ENCODE assay signal across 14 cellular contexts in the genomic region with DNA sequence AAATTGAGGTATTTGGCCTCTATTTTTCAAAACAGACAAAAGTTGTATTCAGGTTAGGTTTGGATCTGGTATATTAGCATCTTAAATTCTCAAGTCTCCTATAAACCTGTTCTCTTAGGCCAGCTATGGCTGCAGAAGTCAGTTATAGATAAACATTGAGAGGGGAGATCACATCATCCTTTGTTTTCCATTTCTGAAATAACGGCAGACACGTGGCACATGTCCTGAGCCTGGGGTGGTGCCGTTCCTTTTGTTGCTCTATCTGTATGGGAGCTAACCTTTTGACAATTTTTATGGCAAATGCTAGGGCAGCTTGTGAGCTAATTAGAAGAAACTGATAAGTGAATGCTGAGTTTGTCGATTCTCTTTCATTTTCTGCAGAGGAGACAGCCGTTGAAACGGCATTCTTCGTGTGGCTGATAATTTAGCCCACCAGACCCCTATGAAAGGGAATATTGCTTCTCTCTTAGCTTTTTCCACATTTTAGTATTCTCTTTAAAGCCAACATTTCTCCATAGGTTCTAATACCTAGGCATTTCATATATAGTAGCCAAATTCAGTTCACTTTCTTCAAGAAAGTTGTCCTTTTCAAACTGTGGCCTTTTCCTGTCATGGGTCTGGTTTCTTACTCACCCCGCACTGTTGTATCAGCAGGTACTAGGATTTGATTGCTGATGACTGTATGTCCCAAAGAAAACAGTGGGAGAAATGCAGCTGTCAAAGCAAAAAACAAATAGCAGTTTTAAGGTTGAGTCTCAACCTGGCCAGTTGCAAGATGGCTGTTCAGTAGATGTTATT.
"Had no signal": no experiment of that assay in that cellular context is flagged by ENCODE, and none has a peak within 500 bp of the region (broad histone marks: within the 10 kb centered on the region; RNA-seq: fewer than 3 reads in every experiment).

No MANE protein-coding gene starts in this region.

- DNase-seq: activated CD4-positive, alpha-beta T cell treated with anti-CD3 and anti-CD28 coated beads for 4 hours; activated CD8-positive, alpha-beta memory T cell treated with anti-CD3 and anti-CD28 coated beads, Interleukin-2, amount 50 U/mL, for 48 hours; activated CD8-positive, alpha-beta T cell treated with anti-CD3 and anti-CD28 coated beads, Interleukin-2, amount 10 ng/mL, durations not matched to agents 7 days and 5 days; activated naive CD4-positive, alpha-beta T cell; aorta; midbrain; naive B cell; psoas muscle; right lobe of liver; stimulated activated CD4-positive, alpha-beta T cell treated with anti-CD3 and anti-CD28 coated beads, Interleukin-2, amount 100 ng/mL, for 24 hours; stimulated activated naive CD8-positive, alpha-beta T cell treated with anti-CD3 and anti-CD28 coated beads, Interleukin-15, Interleukin-2, amounts not matched to agents 100 U/mL and 50 U/mL, for 24 hours had no signal

- H3K36me3 Mint-ChIP-seq: naive B cell had no signal

- H3K36me3 ChIP-seq: right lobe of liver, suprapubic skin had no signal

- H3K27ac Mint-ChIP-seq: activated CD8-positive, alpha-beta T cell treated with anti-CD3 and anti-CD28 coated beads, Interleukin-2, amount 10 ng/mL, durations not matched to agents 7 days and 5 days; activated T-helper 1 cell treated with anti-CD3 and anti-CD28 coated beads, Interleukin-12 subunit alpha, Interleukin-12 subunit beta, Interleukin-2, Interleukin-4 antibody, amounts not matched to agents 30 ng/mL and 10 ng/mL and 1 ng/mL, durations not matched to agents 14 hours and 24 hours and 36 hours; type B pancreatic cell had no signal

- H3K9me3 ChIP-seq: psoas muscle, right lobe of liver, suprapubic skin had no signal

- H3K4me3 ChIP-seq: psoas muscle, right lobe of liver, suprapubic skin had no signal

- H3K27me3 ChIP-seq: right lobe of liver, suprapubic skin had no signal

- ATAC-seq: activated CD8-positive, alpha-beta T cell treated with anti-CD3 and anti-CD28 coated beads, Interleukin-2, amount 10 ng/mL, durations not matched to agents 7 days and 5 days; psoas muscle; right lobe of liver; stimulated activated naive CD8-positive, alpha-beta T cell treated with anti-CD3 and anti-CD28 coated beads, Interleukin-15, Interleukin-2, amounts not matched to agents 100 U/mL and 50 U/mL, for 24 hours had no signal

- H3K9me3 Mint-ChIP-seq: activated T-helper 1 cell treated with anti-CD3 and anti-CD28 coated beads, Interleukin-12 subunit alpha, Interleukin-12 subunit beta, Interleukin-2, Interleukin-4 antibody, amounts not matched to agents 30 ng/mL and 10 ng/mL and 1 ng/mL, durations not matched to agents 14 hours and 24 hours and 36 hours; naive B cell; type B pancreatic cell had no signal

- H3K27ac ChIP-seq: psoas muscle, right lobe of liver, suprapubic skin had no signal

- H3K27me3 Mint-ChIP-seq: naive B cell had no signal

- H3K4me3 Mint-ChIP-seq: activated CD8-positive, alpha-beta T cell treated with anti-CD3 and anti-CD28 coated beads, Interleukin-2, amount 10 ng/mL, durations not matched to agents 7 days and 5 days; activated T-helper 1 cell treated with anti-CD3 and anti-CD28 coated beads, Interleukin-12 subunit alpha, Interleukin-12 subunit beta, Interleukin-2, Interleukin-4 antibody, amounts not matched to agents 30 ng/mL and 10 ng/mL and 1 ng/mL, durations not matched to agents 14 hours and 24 hours and 36 hours; naive B cell; type B pancreatic cell had no signal
